Comparison of ENCODE assay signal across 2 cellular contexts in the genomic region with DNA sequence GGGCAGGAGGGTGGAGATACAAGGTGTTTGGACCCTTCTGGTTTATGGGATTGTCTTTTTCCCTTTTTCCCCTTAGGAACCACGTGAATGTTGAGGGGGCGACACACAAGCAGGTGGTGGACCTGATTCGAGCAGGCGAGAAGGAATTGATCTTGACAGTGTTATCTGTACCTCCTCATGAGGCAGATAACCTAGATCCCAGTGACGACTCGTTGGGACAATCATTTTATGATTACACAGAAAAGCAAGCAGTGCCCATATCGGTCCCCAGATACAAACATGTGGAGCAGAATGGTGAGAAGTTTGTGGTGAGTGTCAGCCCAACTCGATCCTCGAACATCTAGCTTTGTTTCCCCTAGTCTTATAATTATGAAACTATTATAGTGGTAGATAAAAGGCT.
TF ChIP-seq lines count a peak whose summit lies in the region.

No MANE protein-coding gene starts in this region.

TF ChIP-seq in HEK293, 187 proteins besides CTCF, POLR2A, EP300 and RAD21:
- TF ChIP-seq ZBTB20 (tag by site-specific recombination; IDR thresholded peaks at IDR 0.05) (no peak), KLF7 (tag by site-specific recombination; IDR thresholded peaks at IDR 0.05; ENCODE audit: borderline replicate concordance) (no peak), ZNF660 (tag by site-specific recombination; IDR thresholded peaks at IDR 0.05) (0 out of 2 replicates have a peak, but pooled peaks have one; percentile 13)

TF ChIP-seq in GM12878, 131 proteins besides CTCF, POLR2A, EP300 and RAD21:
- TF ChIP-seq, protein P1, sequence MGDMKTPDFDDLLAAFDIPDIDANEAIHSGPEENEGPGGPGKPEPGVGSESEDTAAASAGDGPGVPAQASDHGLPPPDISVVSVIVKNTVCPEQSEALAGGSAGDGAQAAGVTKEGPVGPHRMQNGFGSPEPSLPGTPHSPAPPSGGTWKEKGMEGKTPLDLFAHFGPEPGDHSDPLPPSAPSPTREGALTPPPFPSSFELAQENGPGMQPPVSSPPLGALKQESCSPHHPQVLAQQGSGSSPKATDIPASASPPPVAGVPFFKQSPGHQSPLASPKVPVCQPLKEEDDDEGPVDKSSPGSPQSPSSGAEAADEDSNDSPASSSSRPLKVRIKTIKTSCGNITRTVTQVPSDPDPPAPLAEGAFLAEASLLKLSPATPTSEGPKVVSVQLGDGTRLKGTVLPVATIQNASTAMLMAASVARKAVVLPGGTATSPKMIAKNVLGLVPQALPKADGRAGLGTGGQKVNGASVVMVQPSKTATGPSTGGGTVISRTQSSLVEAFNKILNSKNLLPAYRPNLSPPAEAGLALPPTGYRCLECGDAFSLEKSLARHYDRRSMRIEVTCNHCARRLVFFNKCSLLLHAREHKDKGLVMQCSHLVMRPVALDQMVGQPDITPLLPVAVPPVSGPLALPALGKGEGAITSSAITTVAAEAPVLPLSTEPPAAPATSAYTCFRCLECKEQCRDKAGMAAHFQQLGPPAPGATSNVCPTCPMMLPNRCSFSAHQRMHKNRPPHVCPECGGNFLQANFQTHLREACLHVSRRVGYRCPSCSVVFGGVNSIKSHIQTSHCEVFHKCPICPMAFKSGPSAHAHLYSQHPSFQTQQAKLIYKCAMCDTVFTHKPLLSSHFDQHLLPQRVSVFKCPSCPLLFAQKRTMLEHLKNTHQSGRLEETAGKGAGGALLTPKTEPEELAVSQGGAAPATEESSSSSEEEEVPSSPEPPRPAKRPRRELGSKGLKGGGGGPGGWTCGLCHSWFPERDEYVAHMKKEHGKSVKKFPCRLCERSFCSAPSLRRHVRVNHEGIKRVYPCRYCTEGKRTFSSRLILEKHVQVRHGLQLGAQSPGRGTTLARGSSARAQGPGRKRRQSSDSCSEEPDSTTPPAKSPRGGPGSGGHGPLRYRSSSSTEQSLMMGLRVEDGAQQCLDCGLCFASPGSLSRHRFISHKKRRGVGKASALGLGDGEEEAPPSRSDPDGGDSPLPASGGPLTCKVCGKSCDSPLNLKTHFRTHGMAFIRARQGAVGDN (IDR thresholded peaks at IDR 0.05) = no peak
- TF ChIP-seq FOXK2 (IDR thresholded peaks at IDR 0.05) (no peak), TCF3 (IDR thresholded peaks at IDR 0.05; ENCODE audit: borderline replicate concordance, insufficient read depth, low read depth, low read length) (no peak), RUNX3 (IDR thresholded peaks at IDR 0.05; ENCODE audit: low read length) (peak; percentile 41; the same call in 1 of the 2 replicates)
- TF ChIP-seq, protein P2, sequence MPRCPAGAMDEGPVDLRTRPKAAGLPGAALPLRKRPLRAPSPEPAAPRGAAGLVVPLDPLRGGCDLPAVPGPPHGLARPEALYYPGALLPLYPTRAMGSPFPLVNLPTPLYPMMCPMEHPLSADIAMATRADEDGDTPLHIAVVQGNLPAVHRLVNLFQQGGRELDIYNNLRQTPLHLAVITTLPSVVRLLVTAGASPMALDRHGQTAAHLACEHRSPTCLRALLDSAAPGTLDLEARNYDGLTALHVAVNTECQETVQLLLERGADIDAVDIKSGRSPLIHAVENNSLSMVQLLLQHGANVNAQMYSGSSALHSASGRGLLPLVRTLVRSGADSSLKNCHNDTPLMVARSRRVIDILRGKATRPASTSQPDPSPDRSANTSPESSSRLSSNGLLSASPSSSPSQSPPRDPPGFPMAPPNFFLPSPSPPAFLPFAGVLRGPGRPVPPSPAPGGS (IDR thresholded peaks at IDR 0.05; ENCODE audit: borderline replicate concordance, insufficient read depth, low read depth, low read length, poor library complexity, severe bottlenecking) = no peak
